ENCODE assay signal across 25 cellular contexts in the genomic region with DNA sequence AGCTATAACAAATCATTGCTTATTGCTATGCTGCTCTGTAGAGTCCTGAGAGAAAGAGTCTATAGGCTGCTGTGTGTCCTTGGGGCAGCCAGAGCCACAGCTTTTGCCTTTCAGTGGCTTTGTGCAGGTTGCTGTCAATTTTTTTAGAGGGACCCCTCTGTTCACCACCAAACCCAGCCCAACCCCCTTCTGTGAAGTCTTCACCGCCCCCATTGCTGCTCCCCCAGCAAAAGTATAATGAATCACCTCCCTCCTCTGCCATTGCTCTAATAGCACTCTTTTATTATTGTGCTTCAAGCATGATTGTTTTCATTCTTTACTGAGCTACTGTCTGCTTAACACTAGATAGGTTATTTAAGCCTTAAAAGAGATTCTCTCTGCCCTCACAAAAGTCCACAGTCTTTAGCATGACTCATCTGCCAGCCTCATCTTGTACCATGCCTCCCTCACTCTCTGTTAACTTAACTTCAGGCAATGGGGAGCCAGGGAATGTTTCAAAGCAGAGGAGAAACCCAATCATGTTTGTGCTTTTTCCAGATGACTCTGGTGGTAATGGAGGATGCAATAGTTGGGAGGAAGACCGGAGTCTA. TPM values are rescaled to one million over a fixed set of nuclear protein-coding genes. Genes with fewer than 3 reads are reported as not detected.
A peak's percentile ranks its signal among the peaks of the same experiment; 100 is the strongest.
DNase-seq lines count a peak whose midpoint lies in the region; ATAC-seq, FAIRE-seq and TF ChIP-seq lines count a peak whose summit lies in the region.
"Had no signal": no experiment of that assay in that cellular context is flagged by ENCODE, and none has a peak within 500 bp of the region (broad histone marks: within the 10 kb centered on the region; RNA-seq: fewer than 3 reads in every experiment).

No MANE protein-coding gene starts in this region.

- TF ChIP-seq CTCF in A549 (IDR thresholded peaks at IDR 0.05) (no peak), epithelial cell of esophagus (IDR thresholded peaks at IDR 0.05; ENCODE audit: insufficient read depth, low read depth, low read length, missing control alignments) (no peak), nephron progenitor cell (IDR thresholded peaks at IDR 0.05) (no peak), mesothelial cell of epicardium (IDR thresholded peaks at IDR 0.05; ENCODE audit: unreplicated experiment) (no peak)

- CTCF ChIA-PET in A549 (lab: Yijun Ruan, JAX), result no interaction called here

- H3K9me3 Mint-ChIP-seq in nephron progenitor cell (peaks cover 7% of the 10 kb centered on the region), mesothelial cell of epicardium (peaks cover 7% of the 10 kb centered on the region)
- H3K9me3 Mint-ChIP-seq in activated T-cell treated with anti-CD3 and anti-CD28 coated beads, Interleukin-2, amount 50 U/mL, for 24 hours, result no peaks in the 10 kb centered on the region
- H3K9me3 Mint-ChIP-seq: activated naive CD8-positive, alpha-beta T cell treated with anti-CD3 and anti-CD28 coated beads, Interleukin-2, amount 10 ng/mL, durations not matched to agents 7 days and 5 days; activated T-helper 1 cell treated with anti-CD3 and anti-CD28 coated beads, Interleukin-12 subunit alpha, Interleukin-12 subunit beta, Interleukin-2, Interleukin-4 antibody, amounts not matched to agents 30 ng/mL and 10 ng/mL and 1 ng/mL, durations not matched to agents 14 hours and 24 hours and 36 hours had no signal

- peaks cover 14% of the 10 kb centered on the region; the same call in 2 of the 3 replicates for H3K4me1 ChIP-seq in A549
- H3K4me1 ChIP-seq: spleen, upper lobe of left lung had no signal

- TF ChIP-seq POLR2A in A549 (IDR thresholded peaks at IDR 0.05; ENCODE audit: low read length), result no peak

- ATAC-seq in A549, result no peak
- ATAC-seq: left lobe of liver had no signal

- peak overlapping the region in 1 of 2 experiments; percentile 66; a peak in 4 of 6 replicates for H3K27ac ChIP-seq in A549
- H3K27ac ChIP-seq: BLaER1, HL-60, spleen, upper lobe of left lung had no signal

- H3K4me2 ChIP-seq in A549, result 0 out of 3 replicates have a peak overlapping the region, but pooled peaks have one; percentile 30
- H3K4me2 ChIP-seq: BLaER1 had no signal

- no peak for TF ChIP-seq RAD21 in A549 (conservative IDR thresholded peaks at IDR 0.05 in 1 of 2, IDR thresholded peaks at IDR 0.05 in 1 of 2)

- H3K4me1 Mint-ChIP-seq in nephron progenitor cell (no peaks in the 10 kb centered on the region), mesothelial cell of epicardium (no peaks in the 10 kb centered on the region)
- no peaks in the 10 kb centered on the region for H3K4me1 Mint-ChIP-seq in activated T-cell treated with anti-CD3 and anti-CD28 coated beads, Interleukin-2, amount 50 U/mL, for 24 hours (ENCODE audit: low read depth)
- H3K4me1 Mint-ChIP-seq: activated naive CD8-positive, alpha-beta T cell treated with anti-CD3 and anti-CD28 coated beads, Interleukin-2, amount 10 ng/mL, durations not matched to agents 7 days and 5 days; IgD-negative memory B cell had no signal

- 77% methylated on average over 2 of the region's 2 CpGs for WGBS in A549 (ENCODE audit: missing lambda C conversion rate)

- H3K27me3 Mint-ChIP-seq in nephron progenitor cell (ENCODE audit: low read depth, poor library complexity) (peaks cover 6% of the 10 kb centered on the region), mesothelial cell of epicardium (ENCODE audit: low read depth) (no peaks in the 10 kb centered on the region)
- no peaks in the 10 kb centered on the region for H3K27me3 Mint-ChIP-seq in activated T-cell treated with anti-CD3 and anti-CD28 coated beads, Interleukin-2, amount 50 U/mL, for 24 hours
- H3K27me3 Mint-ChIP-seq: activated naive CD8-positive, alpha-beta T cell treated with anti-CD3 and anti-CD28 coated beads, Interleukin-2, amount 10 ng/mL, durations not matched to agents 7 days and 5 days had no signal

- no peak overlapping the region for H3K4me3 ChIP-seq in A549
- H3K4me3 ChIP-seq in epithelial cell of esophagus (ENCODE audit: low read length), result no peak overlapping the region
- H3K4me3 ChIP-seq: BLaER1, spleen, upper lobe of left lung had no signal

- no peaks in the 10 kb centered on the region for H3K9me3 ChIP-seq in A549
- H3K9me3 ChIP-seq: BLaER1, spleen, upper lobe of left lung had no signal

- POLR2A ChIA-PET in A549 (lab: Yijun Ruan, JAX), result no interaction called here

- peak overlapping the region; percentile 30 for H3K27ac Mint-ChIP-seq in nephron progenitor cell
- no peak overlapping the region for H3K27ac Mint-ChIP-seq in mesothelial cell of epicardium
- H3K27ac Mint-ChIP-seq in activated T-cell treated with anti-CD3 and anti-CD28 coated beads, Interleukin-2, amount 50 U/mL, for 24 hours, result no peak overlapping the region
- H3K27ac Mint-ChIP-seq: activated naive CD8-positive, alpha-beta T cell treated with anti-CD3 and anti-CD28 coated beads, Interleukin-2, amount 10 ng/mL, durations not matched to agents 7 days and 5 days; activated T-helper 1 cell treated with anti-CD3 and anti-CD28 coated beads, Interleukin-12 subunit alpha, Interleukin-12 subunit beta, Interleukin-2, Interleukin-4 antibody, amounts not matched to agents 30 ng/mL and 10 ng/mL and 1 ng/mL, durations not matched to agents 14 hours and 24 hours and 36 hours; IgD-negative memory B cell had no signal

- TF ChIP-seq EP300 in A549 (IDR thresholded peaks at IDR 0.05), result no peak

- no peaks in the 10 kb centered on the region for H3K36me3 Mint-ChIP-seq in nephron progenitor cell (ENCODE audit: low read depth)
- no peaks in the 10 kb centered on the region for H3K36me3 Mint-ChIP-seq in mesothelial cell of epicardium
- H3K36me3 Mint-ChIP-seq in activated T-cell treated with anti-CD3 and anti-CD28 coated beads, Interleukin-2, amount 50 U/mL, for 24 hours (ENCODE audit: low read depth), result no peaks in the 10 kb centered on the region
- H3K36me3 Mint-ChIP-seq: activated naive CD8-positive, alpha-beta T cell treated with anti-CD3 and anti-CD28 coated beads, Interleukin-2, amount 10 ng/mL, durations not matched to agents 7 days and 5 days; IgD-negative memory B cell had no signal

- peak in 1 of 2 experiments; percentile 3 for DNase-seq in A549 (ENCODE audit: low read depth in 1 of 2, low spot score in 1 of 2)
- DNase-seq in NCI-H226, result peak; percentile 55
- DNase-seq in epithelial cell of esophagus (ENCODE audit: low read depth), result peak; percentile 47
- no peak for DNase-seq in nephron progenitor cell
- no peak for DNase-seq in stimulated activated CD4-positive, alpha-beta T cell treated with anti-CD3 and anti-CD28 coated beads, Interleukin-12 subunit alpha, Interleukin-12 subunit beta, amount 100 ng/mL, for 4 hours
- DNase-seq in mesothelial cell of epicardium (ENCODE audit: low spot score in 2 of 2, unreplicated experiment in 2 of 2), result no peak
- no peak for DNase-seq in activated effector memory CD4-positive, alpha-beta T cell treated with anti-CD3 and anti-CD28 coated beads, Interleukin-2, amount 50 U/mL, for 16 hours
- no peak for DNase-seq in activated T-cell treated with anti-CD3 and anti-CD28 coated beads, Interleukin-2, amount 50 U/mL, for 24 hours
- DNase-seq: activated naive CD8-positive, alpha-beta T cell treated with anti-CD3 and anti-CD28 coated beads, Interleukin-2, amount 10 ng/mL, durations not matched to agents 7 days and 5 days; dermis blood vessel endothelial cell; MM.1S; NCI-H1436 treated with DMSO at 0.1 percent for 48 hours; NCI-H526 treated with DMSO at 0.1 percent for 48 hours; spleen; stimulated activated CD8-positive, alpha-beta memory T cell treated with anti-CD3 and anti-CD28 coated beads, Interleukin-4, amount 100 ng/mL, for 48 hours; upper lobe of left lung had no signal

- no peak for FAIRE-seq in A549 (lab: Jason Lieb, UNC)
- FAIRE-seq: A204.1, D721Med, G401.6, TTC549 had no signal

- H3K4me3 Mint-ChIP-seq in nephron progenitor cell (no peak overlapping the region), mesothelial cell of epicardium (no peak overlapping the region)
- no peak overlapping the region for H3K4me3 Mint-ChIP-seq in activated T-cell treated with anti-CD3 and anti-CD28 coated beads, Interleukin-2, amount 50 U/mL, for 24 hours
- H3K4me3 Mint-ChIP-seq: activated naive CD8-positive, alpha-beta T cell treated with anti-CD3 and anti-CD28 coated beads, Interleukin-2, amount 10 ng/mL, durations not matched to agents 7 days and 5 days; activated T-helper 1 cell treated with anti-CD3 and anti-CD28 coated beads, Interleukin-12 subunit alpha, Interleukin-12 subunit beta, Interleukin-2, Interleukin-4 antibody, amounts not matched to agents 30 ng/mL and 10 ng/mL and 1 ng/mL, durations not matched to agents 14 hours and 24 hours and 36 hours; IgD-negative memory B cell had no signal

TF ChIP-seq in A549, 52 proteins besides CTCF, POLR2A, EP300 and RAD21:
- TF ChIP-seq, protein P1, sequence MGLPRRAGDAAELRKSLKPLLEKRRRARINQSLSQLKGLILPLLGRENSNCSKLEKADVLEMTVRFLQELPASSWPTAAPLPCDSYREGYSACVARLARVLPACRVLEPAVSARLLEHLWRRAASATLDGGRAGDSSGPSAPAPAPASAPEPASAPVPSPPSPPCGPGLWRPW (IDR thresholded peaks at IDR 0.05), result no peak
- TF ChIP-seq POLR2AphosphoS2 (conservative IDR thresholded peaks at IDR 0.05; ENCODE audit: low read length), result no peak

RNA-seq across cellular contexts. Expression of a gene that starts 38.5 kb away (rescaled TPM):
- polyA plus RNA-seq in A549 (2011; rRNA removed) (3.3 and 3.6 TPM in 2 replicates), A549 (2017; fragmentation: RNase III; extraction: RNeasy Plus Mini Kit Qiagen cat#74134 plus additional on column Dnase treatment) (1.4 to 2.0 TPM (median 1.8 TPM) in 3 replicates)
- polyA plus RNA-seq in A549 (2012; cell fraction: cytosol; rRNA removed), result 2.1 and 2.3 TPM in 2 replicates
- 1.9 TPM in 2 replicates for polyA plus RNA-seq in A549 (2012; cell fraction: nucleus; rRNA removed)
- 2.5 and 2.7 TPM in 2 replicates for polyA minus RNA-seq in A549 (2011; rRNA and poly(A)+ RNA removed)
- 1.6 to 2.5 TPM (median 2.0 TPM) in 3 replicates for total RNA-seq in mesothelial cell of epicardium
- total RNA-seq: activated naive CD8-positive, alpha-beta T cell treated with anti-CD3 and anti-CD28 coated beads, Interleukin-2, amount 10 ng/mL, durations not matched to agents 7 days and 5 days; activated T-helper 1 cell treated with anti-CD3 and anti-CD28 coated beads, Interleukin-12 subunit alpha, Interleukin-12 subunit beta, Interleukin-2, Interleukin-4 antibody, amounts not matched to agents 30 ng/mL and 10 ng/mL and 1 ng/mL, durations not matched to agents 14 hours and 24 hours and 36 hours had no signal
- polyA plus RNA-seq: IgD-negative memory B cell had no signal

Comparison
In these comparisons a context has a peak if more than half of its experiments do, and no peak if none do; other contexts are left out.
1. DNase-seq: peak in NCI-H226 (single experiment) and epithelial cell of esophagus (single experiment); none in nephron progenitor cell (single experiment), stimulated activated CD4-positive, alpha-beta T cell treated with anti-CD3 and anti-CD28 coated beads, Interleukin-12 subunit alpha, Interleukin-12 subunit beta, amount 100 ng/mL, for 4 hours (single experiment), mesothelial cell of epicardium (0 of 2), activated effector memory CD4-positive, alpha-beta T cell treated with anti-CD3 and anti-CD28 coated beads, Interleukin-2, amount 50 U/mL, for 16 hours (single experiment) and activated T-cell treated with anti-CD3 and anti-CD28 coated beads, Interleukin-2, amount 50 U/mL, for 24 hours (single experiment).